In the genomic region with DNA sequence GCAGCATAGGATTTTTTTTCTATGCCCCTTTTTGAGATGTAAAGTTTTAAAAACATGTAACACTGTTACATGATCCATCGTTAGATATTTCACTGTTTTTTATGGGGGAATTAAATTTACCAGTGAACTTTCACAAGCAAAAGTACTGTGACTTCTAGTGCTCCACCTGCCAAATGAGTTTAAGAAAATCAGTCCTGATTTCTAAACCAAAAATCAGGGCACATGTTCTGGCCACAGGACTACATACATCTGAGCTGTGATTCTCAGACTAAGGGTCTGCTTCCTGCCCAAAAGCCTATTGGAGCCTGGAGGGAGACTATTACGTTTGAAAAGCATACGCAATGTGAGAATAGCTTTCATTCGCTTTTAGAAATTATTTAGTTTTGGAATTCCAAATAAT, we compare ENCODE assay signal across 12 cellular contexts. TPM values are rescaled to one million over a fixed set of nuclear protein-coding genes. Genes with fewer than 3 reads are reported as not detected.
DNase-seq lines count a peak whose midpoint lies in the region; ATAC-seq and TF ChIP-seq lines count a peak whose summit lies in the region.
"Had no signal": no experiment of that assay in that cellular context is flagged by ENCODE, and none has a peak within 500 bp of the region (broad histone marks: within the 10 kb centered on the region; RNA-seq: fewer than 3 reads in every experiment).

No MANE protein-coding gene starts in this region.

- H4K20me1 ChIP-seq in DND-41 (ENCODE audit: insufficient read depth, low read length) = no peaks in the 10 kb centered on the region
- no peaks in the 10 kb centered on the region for H4K20me1 ChIP-seq in OCI-LY3 (ENCODE audit: insufficient read depth, low read length)

- H3K4me3 ChIP-seq in DND-41 (ENCODE audit: low read depth in 1 of 2, low read length in 2 of 2) (no peak overlapping the region), OCI-LY3 (ENCODE audit: low read length) (peak overlapping the region; percentile 91; the same call in 1 of the 2 replicates)

- H3K36me3 Mint-ChIP-seq in dendritic cell treated with granulocyte-macrophage colony-stimulating factor and Interleukin-4, amounts not matched to agents 40 ng/mL and 50 ng/mL, for 4 days (ENCODE audit: low read depth) = peaks cover 5% of the 10 kb centered on the region

- H3K4me1 ChIP-seq in DND-41 (ENCODE audit: insufficient read depth, low read length) (peaks cover 48% of the 10 kb centered on the region), OCI-LY3 (ENCODE audit: low read length) (peaks cover 35% of the 10 kb centered on the region)

- H2AFZ ChIP-seq in DND-41 (ENCODE audit: low read depth, low read length) (no peak overlapping the region), OCI-LY3 (ENCODE audit: low read depth, low read length) (no peak overlapping the region)

- H3K9me3 Mint-ChIP-seq in dendritic cell treated with granulocyte-macrophage colony-stimulating factor and Interleukin-4, amounts not matched to agents 40 ng/mL and 50 ng/mL, for 4 days = no peaks in the 10 kb centered on the region
- H3K9me3 Mint-ChIP-seq: CD4-positive, alpha-beta memory T cell had no signal

- H3K27ac Mint-ChIP-seq in dendritic cell treated with granulocyte-macrophage colony-stimulating factor and Interleukin-4, amounts not matched to agents 40 ng/mL and 50 ng/mL, for 4 days = peak overlapping the region; percentile 44

- ATAC-seq in DND-41 (ENCODE audit: insufficient read depth, low read depth) = no peak
- no peak for ATAC-seq in sciatic nerve
- ATAC-seq in HG02981 (IDR thresholded peaks at IDR 0.05; ENCODE audit: unreplicated experiment) = no peak

- H3K27ac ChIP-seq in DND-41 (ENCODE audit: low read length) (peak overlapping the region; percentile 25; the same call in 1 of the 2 replicates), OCI-LY3 (ENCODE audit: low read length) (peak overlapping the region; percentile 29; the same call in 1 of the 2 replicates)

- peaks cover 1% of the 10 kb centered on the region for H3K27me3 Mint-ChIP-seq in dendritic cell treated with granulocyte-macrophage colony-stimulating factor and Interleukin-4, amounts not matched to agents 40 ng/mL and 50 ng/mL, for 4 days
- H3K27me3 Mint-ChIP-seq: CD4-positive, alpha-beta memory T cell had no signal

- peaks cover 42% of the 10 kb centered on the region for H3K4me1 Mint-ChIP-seq in dendritic cell treated with granulocyte-macrophage colony-stimulating factor and Interleukin-4, amounts not matched to agents 40 ng/mL and 50 ng/mL, for 4 days (ENCODE audit: low read depth)

- H3K79me2 ChIP-seq in DND-41 (ENCODE audit: insufficient read depth, low read length) (no peaks in the 10 kb centered on the region; the same call in 1 of the 2 replicates), OCI-LY3 (ENCODE audit: low read length) (peaks cover 17% of the 10 kb centered on the region)

- no peak overlapping the region for H3K9ac ChIP-seq in DND-41 (ENCODE audit: low read depth, low read length)
- H3K9ac ChIP-seq in OCI-LY3 (ENCODE audit: low read length) = peak overlapping the region; percentile 16; the same call in 1 of the 2 replicates

- DNase-seq in DND-41 (no peak), sciatic nerve (ENCODE audit: low spot score) (peak; percentile 1), AG20443 (ENCODE audit: low spot score) (no peak), HPDE6-E6E7 (ENCODE audit: extremely low spot score) (no peak)
- DNase-seq: GOT3 had no signal

- H3K4me3 Mint-ChIP-seq in dendritic cell treated with granulocyte-macrophage colony-stimulating factor and Interleukin-4, amounts not matched to agents 40 ng/mL and 50 ng/mL, for 4 days = no peak overlapping the region
- H3K4me3 Mint-ChIP-seq: CD4-positive, alpha-beta memory T cell had no signal

- H3K4me2 ChIP-seq in DND-41 (ENCODE audit: insufficient read depth, low read length) (no peak overlapping the region), OCI-LY3 (ENCODE audit: low read length) (peak overlapping the region; percentile 59)

- TF ChIP-seq CTCF in DND-41 (IDR thresholded peaks at IDR 0.05; ENCODE audit: borderline replicate concordance, extremely low read depth, low read length, poor library complexity, severe bottlenecking) = no peak
- TF ChIP-seq CTCF in OCI-LY3 (IDR thresholded peaks at IDR 0.05; ENCODE audit: low read depth, low read length) = no peak

- H3K9me3 ChIP-seq in DND-41 (ENCODE audit: insufficient read depth, low read length, severe bottlenecking) = no peaks in the 10 kb centered on the region
- H3K9me3 ChIP-seq in OCI-LY3 (ENCODE audit: insufficient read depth, low read length) = no peaks in the 10 kb centered on the region
- H3K9me3 ChIP-seq: BE2C had no signal

- H3K27me3 ChIP-seq in DND-41 (ENCODE audit: insufficient read depth, low read length, poor library complexity) (no peaks in the 10 kb centered on the region), OCI-LY3 (ENCODE audit: low read depth, low read length) (no peaks in the 10 kb centered on the region)
- H3K27me3 ChIP-seq: BE2C had no signal

- intact Hi-C loops in dendritic cell treated with granulocyte-macrophage colony-stimulating factor and Interleukin-4, amounts not matched to agents 40 ng/mL and 50 ng/mL, for 4 days (cut with micrococcal nuclease) = loop anchor here (2.0 kb wide), 1 partner anchor 62 kb away; no protein-coding TSS in a partner anchor
- intact Hi-C loops in sciatic nerve (cut with DNase I) = loop anchor here (10.0 kb wide), 1 partner anchor 62 kb away; no protein-coding TSS in a partner anchor

- no peaks in the 10 kb centered on the region for H3K36me3 ChIP-seq in DND-41 (ENCODE audit: insufficient read depth, low read length)
- peaks cover 7% of the 10 kb centered on the region for H3K36me3 ChIP-seq in OCI-LY3 (replicated peaks; ENCODE audit: low read depth, low read length)
- H3K36me3 ChIP-seq: BE2C had no signal

RNA-seq across cellular contexts. Expression of a gene that starts 22.5 kb away (rescaled TPM):
- total RNA-seq in sciatic nerve = 0.58 TPM
- total RNA-seq: Right ventricle myocardium inferior had no signal

RNA-seq across cellular contexts. Expression of a gene that starts 30.3 kb away (rescaled TPM):
- 141 TPM for total RNA-seq in sciatic nerve
- total RNA-seq: CD4-positive, alpha-beta memory T cell; PC-3 had no signal
